Comparison of ENCODE assay signal across 9 cellular contexts in the genomic region with DNA sequence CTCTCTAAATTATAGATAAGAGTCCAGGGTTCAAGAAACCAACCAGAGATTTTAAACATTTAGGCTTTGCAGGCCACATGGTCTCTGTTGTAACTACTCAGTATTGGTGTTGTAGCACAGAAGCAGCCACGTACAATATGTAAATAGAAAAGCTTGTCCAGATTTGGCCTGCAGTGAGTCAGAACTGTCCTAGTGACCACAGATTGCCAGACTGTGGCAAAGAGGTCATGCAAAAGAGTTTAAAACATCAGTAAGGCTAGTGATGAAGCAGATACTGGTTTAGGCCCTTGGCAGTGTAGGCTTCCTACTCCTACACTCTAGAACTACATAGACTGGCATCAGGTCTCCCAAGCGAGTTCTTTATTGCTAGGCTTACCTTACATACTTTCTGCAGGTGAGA.
DNase-seq lines count a peak whose midpoint lies in the region; ATAC-seq and TF ChIP-seq lines count a peak whose summit lies in the region.
"Had no signal": no experiment of that assay in that cellular context is flagged by ENCODE, and none has a peak within 500 bp of the region (broad histone marks: within the 10 kb centered on the region; RNA-seq: fewer than 3 reads in every experiment).

No MANE protein-coding gene starts in this region.

- ATAC-seq in GM21515 (IDR thresholded peaks at IDR 0.05; ENCODE audit: unreplicated experiment) (peak; percentile 92), HG03280 (IDR thresholded peaks at IDR 0.05; ENCODE audit: unreplicated experiment) (peak; percentile 93)

- DNase-seq in GM13977 (ENCODE audit: low spot score), result peak; percentile 29
- DNase-seq in epithelial cell of proximal tubule (ENCODE audit: low read depth), result peak; percentile 43
- DNase-seq in NCI-H2107 (lab: John Stamatoyannopoulos, UW), result no peak
- no peak for DNase-seq in NCI-H82 treated with DMSO at 0.1 percent for 48 hours (lab: John Stamatoyannopoulos, UW; ENCODE audit: unreplicated experiment)
- DNase-seq in COR-L47 (lab: John Stamatoyannopoulos, UW), result no peak
- DNase-seq in RPMI8226, result no peak
- DNase-seq: DMS79 had no signal

- TF ChIP-seq CTCF in GM13977 (IDR thresholded peaks at IDR 0.05; ENCODE audit: extremely low read depth, insufficient read depth, missing control alignments), result no peak
- TF ChIP-seq CTCF in epithelial cell of proximal tubule (conservative IDR thresholded peaks at IDR 0.05; ENCODE audit: low read depth, low read length), result no peak

- in situ Hi-C loops in GM13977 (cut with MboI; ENCODE audit: low pct_unique_long_range_greater_than_20kb, low sequenced_read_pairs, unreplicated experiment), result no loop called here

- no peak overlapping the region for H3K4me3 ChIP-seq in epithelial cell of proximal tubule (ENCODE audit: low read depth, low read length)

Comparison
In these comparisons a context has a peak if more than half of its experiments do, and no peak if none do; other contexts are left out.
1. DNase-seq: peak in GM13977 (single experiment) and epithelial cell of proximal tubule (single experiment); none in NCI-H2107 (single experiment), NCI-H82 treated with DMSO at 0.1 percent for 48 hours (single experiment), COR-L47 (single experiment) and RPMI8226 (single experiment).